In the genomic region with DNA sequence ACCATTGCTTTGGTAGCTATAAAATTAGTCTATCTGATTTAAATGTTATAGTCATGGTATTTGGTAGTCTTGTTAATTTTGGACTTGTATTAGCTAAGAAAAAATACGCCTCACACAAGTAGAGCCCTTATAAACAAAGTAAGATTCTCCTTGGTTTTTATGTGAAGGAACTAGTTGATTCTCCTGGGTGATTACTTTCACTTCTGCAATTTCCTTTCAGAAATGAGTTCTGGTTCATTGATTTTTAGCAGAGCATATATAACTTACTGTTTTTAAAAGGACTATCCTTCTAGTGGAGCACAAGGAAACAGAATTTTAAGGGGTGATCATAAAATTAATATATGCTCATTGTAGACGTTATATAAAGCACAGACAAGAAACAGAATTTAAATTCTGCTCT, we compare ENCODE assay signal across 14 cellular contexts.
DNase-seq lines count a peak whose midpoint lies in the region; ATAC-seq and TF ChIP-seq lines count a peak whose summit lies in the region.
"Had no signal": no experiment of that assay in that cellular context is flagged by ENCODE, and none has a peak within 500 bp of the region (broad histone marks: within the 10 kb centered on the region; RNA-seq: fewer than 3 reads in every experiment).

No MANE protein-coding gene starts in this region.

- no peaks in the 10 kb centered on the region for H3K4me1 Mint-ChIP-seq in activated CD4-positive, alpha-beta memory T cell treated with anti-CD3 and anti-CD28 coated beads, Interleukin-2, amount 10 ng/mL, durations not matched to agents 7 days and 5 days

- H3K9me3 ChIP-seq in SK-N-SH: no peaks in the 10 kb centered on the region
- H3K9me3 ChIP-seq: Peyer's patch, stomach had no signal

- peaks cover 3% of the 10 kb centered on the region for H3K9me3 Mint-ChIP-seq in activated CD4-positive, alpha-beta memory T cell treated with anti-CD3 and anti-CD28 coated beads, Interleukin-2, amount 10 ng/mL, durations not matched to agents 7 days and 5 days

- 78% methylated on average over 2 of the region's 2 CpGs for WGBS in SK-N-SH (ENCODE audit: low lambda C conversion rate)

- H3K36me3 Mint-ChIP-seq in activated CD4-positive, alpha-beta memory T cell treated with anti-CD3 and anti-CD28 coated beads, Interleukin-2, amount 10 ng/mL, durations not matched to agents 7 days and 5 days (ENCODE audit: low read depth): no peaks in the 10 kb centered on the region

- TF ChIP-seq CTCF in GM10248 (IDR thresholded peaks at IDR 0.05; ENCODE audit: control extremely low read depth, extremely low read depth, low read depth, missing control alignments) (no peak), SK-N-SH (IDR thresholded peaks at IDR 0.05) (no peak)

- peaks cover 0 to 3% of the 10 kb centered on the region in 2 experiments for H3K36me3 ChIP-seq in SK-N-SH (replicated peaks in 1 of 2; ENCODE audit: control insufficient read depth in 1 of 2, insufficient read depth in 2 of 2, low read length in 1 of 2)
- H3K36me3 ChIP-seq: Peyer's patch, stomach had no signal

- POLR2A ChIA-PET in GM10248 (lab: Yijun Ruan, JAX): no interaction called here
- POLR2A ChIA-PET in activated CD4-positive, alpha-beta memory T cell treated with anti-CD3 and anti-CD28 coated beads, Interleukin-2, amount 10 ng/mL, durations not matched to agents 7 days and 5 days (lab: Charles Lee): no interaction called here
- POLR2A ChIA-PET in SK-N-SH (lab: Yijun Ruan, JAX): no interaction called here

- H2AFZ ChIP-seq in SK-N-SH (ENCODE audit: low read depth): no peak overlapping the region

- H4K20me1 ChIP-seq in SK-N-SH (ENCODE audit: insufficient read depth): no peaks in the 10 kb centered on the region

- H3K4me2 ChIP-seq in SK-N-SH: no peak overlapping the region

- H3K27me3 ChIP-seq in SK-N-SH (ENCODE audit: insufficient read depth): no peaks in the 10 kb centered on the region
- H3K27me3 ChIP-seq: Peyer's patch, stomach had no signal

- H3K9me2 ChIP-seq in SK-N-SH: no peaks in the 10 kb centered on the region

- H3F3A ChIP-seq in SK-N-SH (replicated peaks; ENCODE audit: insufficient read depth): no peaks in the 10 kb centered on the region

- TF ChIP-seq EP300 in SK-N-SH (IDR thresholded peaks at IDR 0.05; ENCODE audit: borderline replicate concordance in 1 of 2, low read depth in 1 of 2, low read length in 1 of 2): no peak

- CTCF ChIA-PET in GM10248 (lab: Yijun Ruan, JAX) (no interaction called here), SK-N-SH (lab: Yijun Ruan, JAX) (no interaction called here)
- CTCF ChIA-PET in activated CD4-positive, alpha-beta memory T cell treated with anti-CD3 and anti-CD28 coated beads, Interleukin-2, amount 10 ng/mL, durations not matched to agents 7 days and 5 days (lab: Charles Lee): no interaction called here

- H3K4me3 Mint-ChIP-seq in activated CD4-positive, alpha-beta memory T cell treated with anti-CD3 and anti-CD28 coated beads, Interleukin-2, amount 10 ng/mL, durations not matched to agents 7 days and 5 days: no peak overlapping the region

- no peak overlapping the region for H3K27ac Mint-ChIP-seq in activated CD4-positive, alpha-beta memory T cell treated with anti-CD3 and anti-CD28 coated beads, Interleukin-2, amount 10 ng/mL, durations not matched to agents 7 days and 5 days

- no peaks in the 10 kb centered on the region for H3K79me2 ChIP-seq in SK-N-SH (ENCODE audit: insufficient read depth)

- ATAC-seq in GM19395 (IDR thresholded peaks at IDR 0.05; ENCODE audit: unreplicated experiment) (peak; percentile 92), HG02981 (IDR thresholded peaks at IDR 0.05; ENCODE audit: unreplicated experiment) (peak; percentile 75)
- ATAC-seq: left ventricle myocardium superior had no signal

- H3K4me1 ChIP-seq in SK-N-SH (ENCODE audit: control insufficient read depth in 1 of 2, insufficient read depth in 2 of 2, low read depth in 1 of 2, low read length in 1 of 2): no peaks in the 10 kb centered on the region
- H3K4me1 ChIP-seq: Peyer's patch, stomach had no signal

- TF ChIP-seq RAD21 in SK-N-SH (IDR thresholded peaks at IDR 0.05; ENCODE audit: low read length): no peak

- H3K27me3 Mint-ChIP-seq in activated CD4-positive, alpha-beta memory T cell treated with anti-CD3 and anti-CD28 coated beads, Interleukin-2, amount 10 ng/mL, durations not matched to agents 7 days and 5 days: no peaks in the 10 kb centered on the region

- H3K9ac ChIP-seq in SK-N-SH: no peak overlapping the region

- DNase-seq in GM10248 (ENCODE audit: extremely low spot score) (peak; percentile 22), NOMO-1 (lab: John Stamatoyannopoulos, UW; ENCODE audit: unreplicated experiment in 2 of 2) (peak; percentile 13 to 69), C1 segment of cervical spinal cord (lab: John Stamatoyannopoulos, UW) (no peak), SK-N-SH (no peak)
- DNase-seq in stimulated activated CD8-positive, alpha-beta memory T cell treated with anti-CD3 and anti-CD28 coated beads, Interleukin-4, amount 100 ng/mL, for 48 hours: no peak
- no peak for DNase-seq in activated CD4-positive, alpha-beta memory T cell treated with anti-CD3 and anti-CD28 coated beads, Interleukin-2, amount 10 ng/mL, durations not matched to agents 7 days and 5 days
- DNase-seq: activated CD8-positive, alpha-beta memory T cell treated with anti-CD3 and anti-CD28 coated beads, Interleukin-2, amount 50 U/mL, for 4 hours; amygdala; effector CD8-positive, alpha-beta T cell; left ventricle myocardium superior; Peyer's patch; stomach had no signal

- H3K27ac ChIP-seq in SK-N-SH (ENCODE audit: low read depth in 2 of 2, low read length in 1 of 2): no peak overlapping the region
- H3K27ac ChIP-seq: Peyer's patch, stomach had no signal

- H3K4me3 ChIP-seq in SK-N-SH (ENCODE audit: low read depth in 2 of 2, low read length in 1 of 2): no peak overlapping the region
- H3K4me3 ChIP-seq: Peyer's patch, stomach had no signal

TF ChIP-seq in SK-N-SH, 30 proteins besides CTCF, POLR2A, EP300 and RAD21:
- TF ChIP-seq FOXM1 (IDR thresholded peaks at IDR 0.05; ENCODE audit: low read depth) (no peak), MXI1 (IDR thresholded peaks at IDR 0.05; ENCODE audit: low read depth, low read length) (no peak), GATA2 (CRISPR knock-in tag; IDR thresholded peaks at IDR 0.05) (no peak), YY1 (IDR thresholded peaks at IDR 0.05; ENCODE audit: low read depth) (no peak), ELF1 (IDR thresholded peaks at IDR 0.05) (no peak), RFX5 (IDR thresholded peaks at IDR 0.05; ENCODE audit: low read length) (no peak), TEAD4 (IDR thresholded peaks at IDR 0.05; ENCODE audit: borderline replicate concordance, insufficient read depth) (no peak), MEF2A (IDR thresholded peaks at IDR 0.05; ENCODE audit: borderline replicate concordance, low read depth) (no peak), FOSL2 (IDR thresholded peaks at IDR 0.05; ENCODE audit: borderline replicate concordance, low read depth) (no peak), TCF12 (IDR thresholded peaks at IDR 0.05) (no peak), POLR2AphosphoS5 (IDR thresholded peaks at IDR 0.05; ENCODE audit: low read depth, low read length) (no peak), RXRA (IDR thresholded peaks at IDR 0.05; ENCODE audit: borderline replicate concordance, low read depth) (no peak)
- TF ChIP-seq, protein P1, sequence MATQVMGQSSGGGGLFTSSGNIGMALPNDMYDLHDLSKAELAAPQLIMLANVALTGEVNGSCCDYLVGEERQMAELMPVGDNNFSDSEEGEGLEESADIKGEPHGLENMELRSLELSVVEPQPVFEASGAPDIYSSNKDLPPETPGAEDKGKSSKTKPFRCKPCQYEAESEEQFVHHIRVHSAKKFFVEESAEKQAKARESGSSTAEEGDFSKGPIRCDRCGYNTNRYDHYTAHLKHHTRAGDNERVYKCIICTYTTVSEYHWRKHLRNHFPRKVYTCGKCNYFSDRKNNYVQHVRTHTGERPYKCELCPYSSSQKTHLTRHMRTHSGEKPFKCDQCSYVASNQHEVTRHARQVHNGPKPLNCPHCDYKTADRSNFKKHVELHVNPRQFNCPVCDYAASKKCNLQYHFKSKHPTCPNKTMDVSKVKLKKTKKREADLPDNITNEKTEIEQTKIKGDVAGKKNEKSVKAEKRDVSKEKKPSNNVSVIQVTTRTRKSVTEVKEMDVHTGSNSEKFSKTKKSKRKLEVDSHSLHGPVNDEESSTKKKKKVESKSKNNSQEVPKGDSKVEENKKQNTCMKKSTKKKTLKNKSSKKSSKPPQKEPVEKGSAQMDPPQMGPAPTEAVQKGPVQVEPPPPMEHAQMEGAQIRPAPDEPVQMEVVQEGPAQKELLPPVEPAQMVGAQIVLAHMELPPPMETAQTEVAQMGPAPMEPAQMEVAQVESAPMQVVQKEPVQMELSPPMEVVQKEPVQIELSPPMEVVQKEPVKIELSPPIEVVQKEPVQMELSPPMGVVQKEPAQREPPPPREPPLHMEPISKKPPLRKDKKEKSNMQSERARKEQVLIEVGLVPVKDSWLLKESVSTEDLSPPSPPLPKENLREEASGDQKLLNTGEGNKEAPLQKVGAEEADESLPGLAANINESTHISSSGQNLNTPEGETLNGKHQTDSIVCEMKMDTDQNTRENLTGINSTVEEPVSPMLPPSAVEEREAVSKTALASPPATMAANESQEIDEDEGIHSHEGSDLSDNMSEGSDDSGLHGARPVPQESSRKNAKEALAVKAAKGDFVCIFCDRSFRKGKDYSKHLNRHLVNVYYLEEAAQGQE (IDR thresholded peaks at IDR 0.05; ENCODE audit: low read depth, low read length): no peak
- TF ChIP-seq, protein P2, sequence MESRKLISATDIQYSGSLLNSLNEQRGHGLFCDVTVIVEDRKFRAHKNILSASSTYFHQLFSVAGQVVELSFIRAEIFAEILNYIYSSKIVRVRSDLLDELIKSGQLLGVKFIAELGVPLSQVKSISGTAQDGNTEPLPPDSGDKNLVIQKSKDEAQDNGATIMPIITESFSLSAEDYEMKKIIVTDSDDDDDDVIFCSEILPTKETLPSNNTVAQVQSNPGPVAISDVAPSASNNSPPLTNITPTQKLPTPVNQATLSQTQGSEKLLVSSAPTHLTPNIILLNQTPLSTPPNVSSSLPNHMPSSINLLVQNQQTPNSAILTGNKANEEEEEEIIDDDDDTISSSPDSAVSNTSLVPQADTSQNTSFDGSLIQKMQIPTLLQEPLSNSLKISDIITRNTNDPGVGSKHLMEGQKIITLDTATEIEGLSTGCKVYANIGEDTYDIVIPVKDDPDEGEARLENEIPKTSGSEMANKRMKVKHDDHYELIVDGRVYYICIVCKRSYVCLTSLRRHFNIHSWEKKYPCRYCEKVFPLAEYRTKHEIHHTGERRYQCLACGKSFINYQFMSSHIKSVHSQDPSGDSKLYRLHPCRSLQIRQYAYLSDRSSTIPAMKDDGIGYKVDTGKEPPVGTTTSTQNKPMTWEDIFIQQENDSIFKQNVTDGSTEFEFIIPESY (IDR thresholded peaks at IDR 0.05; ENCODE audit: borderline replicate concordance, low read depth): no peak
- TF ChIP-seq, protein P3, sequence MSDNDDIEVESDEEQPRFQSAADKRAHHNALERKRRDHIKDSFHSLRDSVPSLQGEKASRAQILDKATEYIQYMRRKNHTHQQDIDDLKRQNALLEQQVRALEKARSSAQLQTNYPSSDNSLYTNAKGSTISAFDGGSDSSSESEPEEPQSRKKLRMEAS (IDR thresholded peaks at IDR 0.05; ENCODE audit: low read depth): no peak

Comparison
In these comparisons a context has a peak if more than half of its experiments do, and no peak if none do; other contexts are left out.
1. DNase-seq: peak in GM10248 (single experiment) and NOMO-1 (2 of 2); none in stimulated activated CD8-positive, alpha-beta memory T cell treated with anti-CD3 and anti-CD28 coated beads, Interleukin-4, amount 100 ng/mL, for 48 hours (single experiment), activated CD4-positive, alpha-beta memory T cell treated with anti-CD3 and anti-CD28 coated beads, Interleukin-2, amount 10 ng/mL, durations not matched to agents 7 days and 5 days (single experiment), C1 segment of cervical spinal cord (0 of 14) and SK-N-SH (single experiment).